In the genomic region with DNA sequence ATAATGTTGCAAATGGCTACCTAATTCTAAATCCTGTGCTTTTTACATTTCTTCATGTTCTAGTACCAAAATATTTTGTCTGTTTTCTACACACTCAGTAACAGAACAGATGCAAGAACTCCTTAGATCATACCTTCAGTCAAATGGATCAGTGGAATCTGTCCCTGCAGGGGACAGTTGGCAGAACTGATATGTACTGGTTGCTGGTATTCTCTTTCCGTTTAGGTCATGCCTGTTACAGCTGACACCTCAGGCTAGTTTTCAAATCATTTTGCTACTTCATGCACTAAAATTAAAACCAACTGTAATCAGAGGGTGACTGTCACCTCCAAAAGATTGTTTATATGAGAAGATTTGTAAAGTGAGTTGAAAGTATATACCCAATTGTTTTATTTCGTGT, we compare ENCODE assay signal across 28 cellular contexts.
"Had no signal": no experiment of that assay in that cellular context is flagged by ENCODE, and none has a peak within 500 bp of the region (broad histone marks: within the 10 kb centered on the region; RNA-seq: fewer than 3 reads in every experiment).

No MANE protein-coding gene starts in this region.

- H3K27me3 Mint-ChIP-seq: activated CD4-positive, alpha-beta T cell treated with anti-CD3 and anti-CD28 coated beads, Interleukin-2, amount 10 ng/mL, durations not matched to agents 7 days and 5 days; activated naive CD4-positive, alpha-beta T cell treated with anti-CD3 and anti-CD28 coated beads, Interleukin-2, amount 50 U/mL, for 24 hours; activated naive CD8-positive, alpha-beta T cell treated with anti-CD3 and anti-CD28 coated beads, Interleukin-2, amount 10 ng/mL, durations not matched to agents 7 days and 5 days; activated T-cell treated with anti-CD3 and anti-CD28 coated beads, Interleukin-2, amount 50 U/mL, for 24 hours; central memory CD8-positive, alpha-beta T cell had no signal

- H3K27ac Mint-ChIP-seq: activated CD4-positive, alpha-beta T cell treated with anti-CD3 and anti-CD28 coated beads, Interleukin-2, amount 10 ng/mL, durations not matched to agents 7 days and 5 days; activated CD8-positive, alpha-beta T cell treated with anti-CD3 and anti-CD28 coated beads, Interleukin-2, amount 10 ng/mL, durations not matched to agents 7 days and 5 days; activated naive CD4-positive, alpha-beta T cell treated with anti-CD3 and anti-CD28 coated beads, Interleukin-2, amount 50 U/mL, for 24 hours; activated naive CD8-positive, alpha-beta T cell treated with anti-CD3 and anti-CD28 coated beads, Interleukin-2, amount 10 ng/mL, durations not matched to agents 7 days and 5 days; activated T-cell treated with anti-CD3 and anti-CD28 coated beads, Interleukin-2, amount 50 U/mL, for 24 hours; activated T-helper 2 cell treated with anti-CD3 and anti-CD28 coated beads, Interferon-gamma antibody, Interleukin-2, Interleukin-4, amounts not matched to agents 10 μg/mL and 5 μg/mL and 100 μg/mL, durations not matched to agents 14 hours and 24 hours and 36 hours; T-helper 1 cell treated with Interleukin-12 subunit alpha and Interleukin-12 subunit beta and Interleukin-4 antibody, amounts not matched to agents 30 μg/mL and 1 μg/mL, for 36 hours; T-helper 2 cell treated with Interferon-gamma antibody and Interleukin-4, amounts not matched to agents 5 μg/mL and 100 μg/mL, for 36 hours had no signal

- H3K9me3 Mint-ChIP-seq: activated CD4-positive, alpha-beta T cell treated with anti-CD3 and anti-CD28 coated beads, Interleukin-2, amount 10 ng/mL, durations not matched to agents 7 days and 5 days; activated naive CD4-positive, alpha-beta T cell treated with anti-CD3 and anti-CD28 coated beads, Interleukin-2, amount 50 U/mL, for 24 hours; activated naive CD8-positive, alpha-beta T cell treated with anti-CD3 and anti-CD28 coated beads, Interleukin-2, amount 10 ng/mL, durations not matched to agents 7 days and 5 days; activated T-helper 2 cell treated with anti-CD3 and anti-CD28 coated beads, Interferon-gamma antibody, Interleukin-2, Interleukin-4, amounts not matched to agents 10 μg/mL and 5 μg/mL and 100 μg/mL, durations not matched to agents 14 hours and 24 hours and 36 hours; central memory CD8-positive, alpha-beta T cell; T-helper 1 cell treated with Interleukin-12 subunit alpha and Interleukin-12 subunit beta and Interleukin-4 antibody, amounts not matched to agents 30 μg/mL and 1 μg/mL, for 36 hours; T-helper 2 cell treated with Interferon-gamma antibody and Interleukin-4, amounts not matched to agents 5 μg/mL and 100 μg/mL, for 36 hours had no signal

- H3K9me3 ChIP-seq: ascending aorta had no signal

- H3K27ac ChIP-seq: ascending aorta, cardiac muscle cell, KMS-11, PC-9, RWPE1 had no signal

- H3K36me3 ChIP-seq: ascending aorta, cardiac muscle cell had no signal

- H3K4me3 ChIP-seq: ascending aorta, cardiac muscle cell, PC-9 had no signal

- H3K36me3 Mint-ChIP-seq: activated naive CD4-positive, alpha-beta T cell treated with anti-CD3 and anti-CD28 coated beads, Interleukin-2, amount 50 U/mL, for 24 hours; activated naive CD8-positive, alpha-beta T cell treated with anti-CD3 and anti-CD28 coated beads, Interleukin-2, amount 10 ng/mL, durations not matched to agents 7 days and 5 days had no signal

- H3K4me3 Mint-ChIP-seq: activated CD4-positive, alpha-beta T cell treated with anti-CD3 and anti-CD28 coated beads, Interleukin-2, amount 10 ng/mL, durations not matched to agents 7 days and 5 days; activated CD8-positive, alpha-beta T cell treated with anti-CD3 and anti-CD28 coated beads, Interleukin-2, amount 10 ng/mL, durations not matched to agents 7 days and 5 days; activated naive CD4-positive, alpha-beta T cell treated with anti-CD3 and anti-CD28 coated beads, Interleukin-2, amount 50 U/mL, for 24 hours; activated naive CD8-positive, alpha-beta T cell treated with anti-CD3 and anti-CD28 coated beads, Interleukin-2, amount 10 ng/mL, durations not matched to agents 7 days and 5 days; activated T-cell treated with anti-CD3 and anti-CD28 coated beads, Interleukin-2, amount 50 U/mL, for 24 hours; central memory CD8-positive, alpha-beta T cell; T-helper 1 cell treated with Interleukin-12 subunit alpha and Interleukin-12 subunit beta and Interleukin-4 antibody, amounts not matched to agents 30 μg/mL and 1 μg/mL, for 36 hours; T-helper 2 cell treated with Interferon-gamma antibody and Interleukin-4, amounts not matched to agents 5 μg/mL and 100 μg/mL, for 36 hours had no signal

- ATAC-seq: activated CD8-positive, alpha-beta T cell treated with anti-CD3 and anti-CD28 coated beads, Interleukin-2, amount 10 ng/mL, durations not matched to agents 7 days and 5 days had no signal

- DNase-seq: activated CD4-positive, alpha-beta T cell treated with anti-CD3 and anti-CD28 coated beads, Interleukin-2, amount 10 ng/mL, durations not matched to agents 7 days and 5 days; activated CD4-positive, alpha-beta T cell treated with anti-CD3 and anti-CD28 coated beads, Interleukin-2, amount 50 U/mL, for 48 hours; activated CD8-positive, alpha-beta T cell treated with anti-CD3 and anti-CD28 coated beads, Interleukin-2, amount 10 ng/mL, durations not matched to agents 7 days and 5 days; activated gamma-delta T cell; activated naive CD4-positive, alpha-beta T cell treated with Interleukin-2 at 50 U/mL for 16 hours; activated naive CD8-positive, alpha-beta T cell treated with anti-CD3 and anti-CD28 coated beads, Interleukin-2, amount 10 ng/mL, durations not matched to agents 7 days and 5 days; activated T-cell treated with anti-CD3 and anti-CD28 coated beads, Interleukin-2, amount 50 U/mL, for 24 hours; amygdala; MM.1S; MV-4-11; NCI-H1092; NCI-H1436 treated with DMSO at 0.1 percent for 48 hours; NCI-H1694 treated with DMSO at 0.1 percent for 48 hours; NCI-H2029; NCI-H345; NCI-H526 treated with DMSO at 0.1 percent for 48 hours; NK-92 treated with Interleukin-12 subunit alpha and Interleukin-12 subunit beta, amount 100 ng/mL, for 24 hours; PC-9; Right ventricle myocardium superior had no signal

- H3K4me1 ChIP-seq: ascending aorta had no signal

- H3K27me3 ChIP-seq: ascending aorta, cardiac muscle cell had no signal

- H3K4me1 Mint-ChIP-seq: activated CD4-positive, alpha-beta T cell treated with anti-CD3 and anti-CD28 coated beads, Interleukin-2, amount 10 ng/mL, durations not matched to agents 7 days and 5 days; activated naive CD4-positive, alpha-beta T cell treated with anti-CD3 and anti-CD28 coated beads, Interleukin-2, amount 50 U/mL, for 24 hours; activated naive CD8-positive, alpha-beta T cell treated with anti-CD3 and anti-CD28 coated beads, Interleukin-2, amount 10 ng/mL, durations not matched to agents 7 days and 5 days; central memory CD8-positive, alpha-beta T cell had no signal
